ENCODE assay signal across 11 cellular contexts in genomic region chr1:41823453-41823852, GRCh38.
DNase-seq lines count a peak whose midpoint lies in the region; ATAC-seq and TF ChIP-seq lines count a peak whose summit lies in the region.
"Had no signal": no experiment of that assay in that cellular context is flagged by ENCODE, and none has a peak within 500 bp of the region (broad histone marks: within the 10 kb centered on the region; RNA-seq: fewer than 3 reads in every experiment).

No MANE protein-coding gene starts in this region.

- H3K27ac ChIP-seq in A673 (ENCODE audit: low read depth, low read length, poor library complexity, severe bottlenecking) (no peak overlapping the region), HUES48 (ENCODE audit: low read depth, low read length) (peak overlapping the region; percentile 93), gastroesophageal sphincter (no peak overlapping the region), Peyer's patch (no peak overlapping the region)

- no TSS peak for BruUV-seq in A673 (replicated peaks; lab: Mats Ljungman, UMichigan)

- H3K4me1 Mint-ChIP-seq in stimulated activated effector memory CD8-positive, alpha-beta T cell treated with anti-CD3 and anti-CD28 coated beads, Interleukin-12 subunit alpha, Interleukin-12 subunit beta, amount 100 ng/mL, for 72 hours: peaks cover 14% of the 10 kb centered on the region

- TF ChIP-seq CTCF in A673 (conservative IDR thresholded peaks at IDR 0.05; ENCODE audit: low read depth, low read length): no peak
- TF ChIP-seq CTCF in gastroesophageal sphincter (IDR thresholded peaks at IDR 0.05): no peak
- no peak for TF ChIP-seq CTCF in mucosa of descending colon (IDR thresholded peaks at IDR 0.05)
- no peak for TF ChIP-seq CTCF in Peyer's patch (IDR thresholded peaks at IDR 0.05)

- POLR2A ChIA-PET in A673 (lab: Charles Lee; ENCODE audit: low non-redundant PET): no interaction called here

- no peak overlapping the region for H3K9ac ChIP-seq in HUES48 (ENCODE audit: low read depth, low read length)

- peak; percentile 50 for ATAC-seq in gastroesophageal sphincter
- peak; percentile 61 for ATAC-seq in mucosa of descending colon
- no peak for ATAC-seq in stimulated activated effector memory CD8-positive, alpha-beta T cell treated with anti-CD3 and anti-CD28 coated beads, Interleukin-12 subunit alpha, Interleukin-12 subunit beta, amount 100 ng/mL, for 72 hours
- ATAC-seq in HG02759 (IDR thresholded peaks at IDR 0.05; ENCODE audit: unreplicated experiment): no peak

- 40% methylated on average over 1 to 2 of the region's 4 CpGs for WGBS in gastroesophageal sphincter (ENCODE audit: low coverage in 1 of 2), 2 donors

- H3K9me3 ChIP-seq in A673 (ENCODE audit: low read depth, low read length, poor library complexity, severe bottlenecking) (no peaks in the 10 kb centered on the region), HUES48 (ENCODE audit: control insufficient read depth, insufficient read depth, low read length) (no peaks in the 10 kb centered on the region), gastroesophageal sphincter (no peaks in the 10 kb centered on the region), mucosa of descending colon (no peaks in the 10 kb centered on the region), Peyer's patch (no peaks in the 10 kb centered on the region)

- peak; percentile 43 for DNase-seq in A673 (ENCODE audit: low spot score)
- no peak for DNase-seq in mucosa of descending colon
- DNase-seq in OCI-M1 (lab: John Stamatoyannopoulos, UW): no peak
- DNase-seq in stimulated activated effector memory CD8-positive, alpha-beta T cell treated with anti-CD3 and anti-CD28 coated beads, Interleukin-12 subunit alpha, Interleukin-12 subunit beta, amount 100 ng/mL, for 72 hours (ENCODE audit: low spot score in 2 of 2): no peak
- DNase-seq in Peyer's patch: no peak
- DNase-seq: activated B cell treated with CpG ODN at 0.5 μM for 24 hours, foreskin melanocyte, NCI-H2029 treated with DMSO at 0.1 percent for 48 hours had no signal

- H3K36me3 Mint-ChIP-seq in stimulated activated effector memory CD8-positive, alpha-beta T cell treated with anti-CD3 and anti-CD28 coated beads, Interleukin-12 subunit alpha, Interleukin-12 subunit beta, amount 100 ng/mL, for 72 hours: no peaks in the 10 kb centered on the region

- H3K27me3 ChIP-seq in A673 (replicated peaks; ENCODE audit: insufficient read depth, low read depth, low read length, poor library complexity): no peaks in the 10 kb centered on the region
- H3K27me3 ChIP-seq in HUES48 (ENCODE audit: control insufficient read depth, insufficient read depth, low read length): no peaks in the 10 kb centered on the region
- no peaks in the 10 kb centered on the region for H3K27me3 ChIP-seq in gastroesophageal sphincter
- H3K27me3 ChIP-seq in Peyer's patch: no peaks in the 10 kb centered on the region

- H3K9me3 Mint-ChIP-seq in stimulated activated effector memory CD8-positive, alpha-beta T cell treated with anti-CD3 and anti-CD28 coated beads, Interleukin-12 subunit alpha, Interleukin-12 subunit beta, amount 100 ng/mL, for 72 hours: no peaks in the 10 kb centered on the region
- H3K9me3 Mint-ChIP-seq: activated B cell treated with CpG ODN at 0.5 μM for 24 hours had no signal

- no peak overlapping the region for H3K27ac Mint-ChIP-seq in stimulated activated effector memory CD8-positive, alpha-beta T cell treated with anti-CD3 and anti-CD28 coated beads, Interleukin-12 subunit alpha, Interleukin-12 subunit beta, amount 100 ng/mL, for 72 hours
- H3K27ac Mint-ChIP-seq: activated B cell treated with CpG ODN at 0.5 μM for 24 hours had no signal

- H3K36me3 ChIP-seq in A673 (ENCODE audit: insufficient read depth, low read length, poor library complexity, severe bottlenecking) (no peaks in the 10 kb centered on the region), HUES48 (ENCODE audit: control insufficient read depth, insufficient read depth, low read length) (no peaks in the 10 kb centered on the region), gastroesophageal sphincter (no peaks in the 10 kb centered on the region), mucosa of descending colon (ENCODE audit: low read depth) (no peaks in the 10 kb centered on the region), Peyer's patch (no peaks in the 10 kb centered on the region)

- no peak for TF ChIP-seq EP300 in gastroesophageal sphincter (IDR thresholded peaks at IDR 0.05)

- no peaks in the 10 kb centered on the region for H3K4me1 ChIP-seq in A673 (ENCODE audit: insufficient read depth, low read length, poor library complexity, severe bottlenecking)
- H3K4me1 ChIP-seq in HUES48 (ENCODE audit: control insufficient read depth, insufficient read depth, low read length): peaks cover 15% of the 10 kb centered on the region
- peaks cover 0 to 25% (median 5%) of the 10 kb centered on the region in 3 donors for H3K4me1 ChIP-seq in gastroesophageal sphincter
- peaks cover 7% of the 10 kb centered on the region for H3K4me1 ChIP-seq in mucosa of descending colon (ENCODE audit: low read depth)
- H3K4me1 ChIP-seq in Peyer's patch: peaks cover 0 to 7% (median 0%) of the 10 kb centered on the region in 4 donors

- TF ChIP-seq POLR2A in gastroesophageal sphincter (IDR thresholded peaks at IDR 0.05) (no peak), Peyer's patch (IDR thresholded peaks at IDR 0.05) (no peak)

- no peak overlapping the region for H3K4me3 Mint-ChIP-seq in stimulated activated effector memory CD8-positive, alpha-beta T cell treated with anti-CD3 and anti-CD28 coated beads, Interleukin-12 subunit alpha, Interleukin-12 subunit beta, amount 100 ng/mL, for 72 hours
- H3K4me3 Mint-ChIP-seq: activated B cell treated with CpG ODN at 0.5 μM for 24 hours had no signal

- CTCF ChIA-PET in A673 (lab: Charles Lee): no interaction called here

- H3K4me3 ChIP-seq in A673 (ENCODE audit: low read depth, low read length, poor library complexity, severe bottlenecking): no peak overlapping the region
- peak overlapping the region; percentile 21; the same call in 1 of the 2 replicates for H3K4me3 ChIP-seq in HUES48 (ENCODE audit: low read depth, low read length)
- H3K4me3 ChIP-seq in gastroesophageal sphincter: no peak overlapping the region
- no peak overlapping the region for H3K4me3 ChIP-seq in mucosa of descending colon
- no peak overlapping the region for H3K4me3 ChIP-seq in Peyer's patch

- intact Hi-C loops in A673 (cut with micrococcal nuclease; ENCODE audit: unreplicated experiment) (no loop called here), mucosa of descending colon (cut with DNase I, micrococcal nuclease) (no loop called here)

Comparison
In these comparisons a context has a peak if more than half of its experiments do, and no peak if none do; other contexts are left out.
1. ATAC-seq: peak in gastroesophageal sphincter (single experiment) and mucosa of descending colon (single experiment); none in stimulated activated effector memory CD8-positive, alpha-beta T cell treated with anti-CD3 and anti-CD28 coated beads, Interleukin-12 subunit alpha, Interleukin-12 subunit beta, amount 100 ng/mL, for 72 hours (single experiment) and HG02759 (single experiment).